8 cellular contexts compared by ENCODE assay signal in the genomic region with DNA sequence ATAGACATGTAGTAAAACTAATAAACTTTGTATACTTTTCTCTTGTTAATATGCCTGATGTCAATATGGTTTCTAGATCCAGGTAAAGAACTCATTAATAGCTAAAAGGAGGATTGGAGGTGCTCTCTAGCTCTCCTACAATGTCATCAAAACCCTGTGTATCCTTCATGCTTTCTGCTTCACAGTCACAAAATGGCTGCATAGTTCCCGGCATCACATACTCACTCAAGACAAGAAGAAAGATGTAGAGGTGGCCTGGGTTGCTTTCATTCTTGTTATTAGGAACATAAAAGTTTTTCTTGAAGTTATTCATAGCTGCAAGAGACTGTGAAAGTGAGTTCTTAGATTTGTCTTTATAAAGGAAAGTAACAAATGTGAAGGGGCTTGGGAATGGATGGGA.
"Had no signal": no experiment of that assay in that cellular context is flagged by ENCODE, and none has a peak within 500 bp of the region (broad histone marks: within the 10 kb centered on the region; RNA-seq: fewer than 3 reads in every experiment).

No MANE protein-coding gene starts in this region.

- H3K27ac ChIP-seq: GM23248, HL-60 had no signal

- H3K4me3 Mint-ChIP-seq: HFFc6 had no signal

- H3K9me3 Mint-ChIP-seq: HFFc6 had no signal

- H3K9me3 ChIP-seq: HAP-1 had no signal

- H3K36me3 ChIP-seq: HAP-1 had no signal

- DNase-seq: GM23248, GOT3, H7, HFFc6, IMR-90 had no signal

- H3K27ac Mint-ChIP-seq: HFFc6 had no signal

- H3K4me3 ChIP-seq: GM23248, HAP-1 had no signal

- ATAC-seq: HCT116 had no signal

- H2AFZ ChIP-seq: GM23248 had no signal

- H3K4me1 ChIP-seq: HAP-1 had no signal

- H3K9ac ChIP-seq: GM23248 had no signal
